ENCODE assay signal across 21 cellular contexts in genomic region chr1:30008372-30008997, GRCh38.
DNase-seq lines count a peak whose midpoint lies in the region; ATAC-seq and TF ChIP-seq lines count a peak whose summit lies in the region.
"Had no signal": no experiment of that assay in that cellular context is flagged by ENCODE, and none has a peak within 500 bp of the region (broad histone marks: within the 10 kb centered on the region; RNA-seq: fewer than 3 reads in every experiment).

No MANE protein-coding gene starts in this region.

- no peak overlapping the region for H3K4me3 Mint-ChIP-seq in activated CD4-positive, alpha-beta T cell treated with anti-CD3 and anti-CD28 coated beads, Interleukin-2, amount 10 ng/mL, durations not matched to agents 24 days and 14 days
- H3K4me3 Mint-ChIP-seq in WTC11 = no peak overlapping the region
- H3K4me3 Mint-ChIP-seq: B cell; CD4-positive, CD25-positive, alpha-beta regulatory T cell had no signal

- CTCF ChIA-PET in WTC11 (lab: Charles Lee) = interaction anchor here (1.1 kb wide), 1 partner anchor 73 kb away, joined by 5 read pairs; no protein-coding TSS in a partner anchor

- no peaks in the 10 kb centered on the region for H3K4me1 Mint-ChIP-seq in activated CD4-positive, alpha-beta T cell treated with anti-CD3 and anti-CD28 coated beads, Interleukin-2, amount 10 ng/mL, durations not matched to agents 24 days and 14 days
- H3K4me1 Mint-ChIP-seq in WTC11 = peaks cover 30% of the 10 kb centered on the region
- H3K4me1 Mint-ChIP-seq: B cell; CD4-positive, CD25-positive, alpha-beta regulatory T cell had no signal

- POLR2A ChIA-PET in WTC11 (lab: Charles Lee) = no interaction called here

- peak; percentile 40 for DNase-seq in activated CD4-positive, alpha-beta T cell treated with anti-CD3 and anti-CD28 coated beads, Interleukin-2, amount 10 ng/mL, durations not matched to agents 24 days and 14 days
- DNase-seq in activated CD4-positive, alpha-beta T cell treated with anti-CD3 and anti-CD28 coated beads for 48 hours = no peak
- DNase-seq in WTC11 (ENCODE audit: low spot score) = no peak
- peak; percentile 6 to 11 for DNase-seq in lung microvascular endothelial cell (ENCODE audit: low read depth in 2 of 2)
- no peak for DNase-seq in HuH-7.5 (ENCODE audit: low spot score)
- DNase-seq in lower leg skin (ENCODE audit: low spot score in 2 of 2) = no peak
- no peak for DNase-seq in NCI-H2107 (lab: John Stamatoyannopoulos, UW)
- no peak for DNase-seq in NCI-H1105 (lab: John Stamatoyannopoulos, UW)
- DNase-seq: 8988T; CD4-positive, CD25-positive, alpha-beta regulatory T cell; COR-L47; DMS 273 treated with DMSO at 0.1 percent for 48 hours; GDM1; MM.1S; NCI-H1092; NCI-H446; NCI-H526 treated with DMSO at 0.1 percent for 48 hours; Peyer's patch; Right ventricle myocardium superior had no signal

- no peaks in the 10 kb centered on the region for H3K36me3 Mint-ChIP-seq in activated CD4-positive, alpha-beta T cell treated with anti-CD3 and anti-CD28 coated beads, Interleukin-2, amount 10 ng/mL, durations not matched to agents 24 days and 14 days (ENCODE audit: low read depth)
- H3K36me3 Mint-ChIP-seq in WTC11 = peaks cover 7% of the 10 kb centered on the region; the same call in 1 of the 2 replicates
- H3K36me3 Mint-ChIP-seq: CD4-positive, CD25-positive, alpha-beta regulatory T cell had no signal

- TF ChIP-seq CTCF in WTC11 (IDR thresholded peaks at IDR 0.05) (no peak), lower leg skin (IDR thresholded peaks at IDR 0.05) (no peak)

- H3K27me3 Mint-ChIP-seq in activated CD4-positive, alpha-beta T cell treated with anti-CD3 and anti-CD28 coated beads, Interleukin-2, amount 10 ng/mL, durations not matched to agents 24 days and 14 days = no peaks in the 10 kb centered on the region
- H3K27me3 Mint-ChIP-seq in WTC11 (ENCODE audit: low read depth) = no peaks in the 10 kb centered on the region

- no peak overlapping the region for H3K27ac Mint-ChIP-seq in activated CD4-positive, alpha-beta T cell treated with anti-CD3 and anti-CD28 coated beads, Interleukin-2, amount 10 ng/mL, durations not matched to agents 24 days and 14 days
- peak overlapping the region; percentile 61; the same call in 1 of the 2 replicates for H3K27ac Mint-ChIP-seq in WTC11
- H3K27ac Mint-ChIP-seq: B cell had no signal

- intact Hi-C loops in activated CD4-positive, alpha-beta T cell treated with anti-CD3 and anti-CD28 coated beads, Interleukin-2, amount 10 ng/mL, durations not matched to agents 24 days and 14 days (cut with micrococcal nuclease) = no loop called here
- intact Hi-C loops in lower leg skin (cut with DNase I; ENCODE audit: low total_unique reads) = no loop called here

- ATAC-seq in WTC11 = no peak

- H3K9me3 Mint-ChIP-seq in activated CD4-positive, alpha-beta T cell treated with anti-CD3 and anti-CD28 coated beads, Interleukin-2, amount 10 ng/mL, durations not matched to agents 24 days and 14 days = no peaks in the 10 kb centered on the region
- H3K9me3 Mint-ChIP-seq in WTC11 = peaks cover 10% of the 10 kb centered on the region; the same call in 1 of the 2 replicates

- 25 to 41% methylated on average over 6 of the region's 6 CpGs for WGBS in lower leg skin, 2 donors

- TF ChIP-seq POLR2A in lower leg skin (IDR thresholded peaks at IDR 0.05) = no peak

- no peak overlapping the region for H3K4me3 ChIP-seq in lower leg skin (ENCODE audit: low read depth, poor library complexity, severe bottlenecking)
- H3K4me3 ChIP-seq: HAP-1, Peyer's patch had no signal

TF ChIP-seq in WTC11, 78 proteins besides CTCF, POLR2A, EP300 and RAD21:
- no peak for TF ChIP-seq EMX1 (CRISPR knock-in tag; IDR thresholded peaks at IDR 0.05)
- no peak for TF ChIP-seq HMGXB4 (CRISPR knock-in tag; IDR thresholded peaks at IDR 0.05)
- TF ChIP-seq, protein P1, sequence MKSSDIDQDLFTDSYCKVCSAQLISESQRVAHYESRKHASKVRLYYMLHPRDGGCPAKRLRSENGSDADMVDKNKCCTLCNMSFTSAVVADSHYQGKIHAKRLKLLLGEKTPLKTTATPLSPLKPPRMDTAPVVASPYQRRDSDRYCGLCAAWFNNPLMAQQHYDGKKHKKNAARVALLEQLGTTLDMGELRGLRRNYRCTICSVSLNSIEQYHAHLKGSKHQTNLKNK (CRISPR knock-in tag; IDR thresholded peaks at IDR 0.05) = no peak
- TF ChIP-seq, protein P2, sequence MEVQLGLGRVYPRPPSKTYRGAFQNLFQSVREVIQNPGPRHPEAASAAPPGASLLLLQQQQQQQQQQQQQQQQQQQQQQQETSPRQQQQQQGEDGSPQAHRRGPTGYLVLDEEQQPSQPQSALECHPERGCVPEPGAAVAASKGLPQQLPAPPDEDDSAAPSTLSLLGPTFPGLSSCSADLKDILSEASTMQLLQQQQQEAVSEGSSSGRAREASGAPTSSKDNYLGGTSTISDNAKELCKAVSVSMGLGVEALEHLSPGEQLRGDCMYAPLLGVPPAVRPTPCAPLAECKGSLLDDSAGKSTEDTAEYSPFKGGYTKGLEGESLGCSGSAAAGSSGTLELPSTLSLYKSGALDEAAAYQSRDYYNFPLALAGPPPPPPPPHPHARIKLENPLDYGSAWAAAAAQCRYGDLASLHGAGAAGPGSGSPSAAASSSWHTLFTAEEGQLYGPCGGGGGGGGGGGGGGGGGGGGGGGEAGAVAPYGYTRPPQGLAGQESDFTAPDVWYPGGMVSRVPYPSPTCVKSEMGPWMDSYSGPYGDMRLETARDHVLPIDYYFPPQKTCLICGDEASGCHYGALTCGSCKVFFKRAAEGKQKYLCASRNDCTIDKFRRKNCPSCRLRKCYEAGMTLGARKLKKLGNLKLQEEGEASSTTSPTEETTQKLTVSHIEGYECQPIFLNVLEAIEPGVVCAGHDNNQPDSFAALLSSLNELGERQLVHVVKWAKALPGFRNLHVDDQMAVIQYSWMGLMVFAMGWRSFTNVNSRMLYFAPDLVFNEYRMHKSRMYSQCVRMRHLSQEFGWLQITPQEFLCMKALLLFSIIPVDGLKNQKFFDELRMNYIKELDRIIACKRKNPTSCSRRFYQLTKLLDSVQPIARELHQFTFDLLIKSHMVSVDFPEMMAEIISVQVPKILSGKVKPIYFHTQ (CRISPR knock-in tag; IDR thresholded peaks at IDR 0.05) = no peak
- no peak for TF ChIP-seq FOXJ3 (CRISPR knock-in tag; IDR thresholded peaks at IDR 0.05; ENCODE audit: borderline replicate concordance)
TF ChIP-seq in WTC11: peak in this region for 0.

Comparison
In these comparisons a context has a peak if more than half of its experiments do, and no peak if none do; other contexts are left out.
1. DNase-seq: peak in activated CD4-positive, alpha-beta T cell treated with anti-CD3 and anti-CD28 coated beads, Interleukin-2, amount 10 ng/mL, durations not matched to agents 24 days and 14 days (single experiment) and lung microvascular endothelial cell (2 of 2); none in activated CD4-positive, alpha-beta T cell treated with anti-CD3 and anti-CD28 coated beads for 48 hours (single experiment), WTC11 (single experiment), HuH-7.5 (single experiment), lower leg skin (0 of 2), NCI-H2107 (single experiment) and NCI-H1105 (single experiment).